In genomic region chr9:893843-894420, GRCh38 we compare ENCODE assay signal across 8 cellular contexts. TPM values are rescaled to one million over a fixed set of nuclear protein-coding genes. Genes with fewer than 3 reads are reported as not detected.
A peak's percentile ranks its signal among the peaks of the same experiment; 100 is the strongest.
DNase-seq lines count a peak whose midpoint lies in the region; ATAC-seq, FAIRE-seq and TF ChIP-seq lines count a peak whose summit lies in the region.

No MANE protein-coding gene starts in this region.

- no peaks in the 10 kb centered on the region for H3F3A ChIP-seq in SK-N-SH (replicated peaks; ENCODE audit: insufficient read depth)

- no peak for TF ChIP-seq EP300 in SK-N-SH (IDR thresholded peaks at IDR 0.05; ENCODE audit: borderline replicate concordance in 1 of 2, low read depth in 1 of 2, low read length in 1 of 2)

- peak; percentile 95 for ATAC-seq in activated naive CD8-positive, alpha-beta T cell treated with anti-CD3 and anti-CD28 coated beads, Interleukin-2, amount 10 ng/mL, durations not matched to agents 7 days and 5 days (ENCODE audit: low read depth)
- peak; percentile 68 to 74 for ATAC-seq in right cardiac atrium

- intact Hi-C loops in right cardiac atrium (cut with DNase I): loop anchor here (5.0 to 10.0 kb wide), 2 partner anchors 111 to 113 kb away; no protein-coding TSS in a partner anchor

- H3K36me3 Mint-ChIP-seq in activated naive CD8-positive, alpha-beta T cell treated with anti-CD3 and anti-CD28 coated beads, Interleukin-2, amount 10 ng/mL, durations not matched to agents 7 days and 5 days: no peaks in the 10 kb centered on the region

- DNase-seq in MG63: peak; percentile 43
- peak; percentile 56 for DNase-seq in SK-N-SH
- DNase-seq in activated naive CD8-positive, alpha-beta T cell treated with anti-CD3 and anti-CD28 coated beads, Interleukin-2, amount 10 ng/mL, durations not matched to agents 7 days and 5 days: peak; percentile 51
- DNase-seq in right cardiac atrium: peak; percentile 25 to 63 (median 55)
- peak; percentile 66 for DNase-seq in small intestine
- DNase-seq in NCI-H128 (lab: John Stamatoyannopoulos, UW; ENCODE audit: unreplicated experiment): no peak

- H3K9me2 ChIP-seq in SK-N-SH: no peaks in the 10 kb centered on the region

- peaks cover 4% of the 10 kb centered on the region for H3K4me1 Mint-ChIP-seq in activated naive CD8-positive, alpha-beta T cell treated with anti-CD3 and anti-CD28 coated beads, Interleukin-2, amount 10 ng/mL, durations not matched to agents 7 days and 5 days

- H3K27me3 Mint-ChIP-seq in activated naive CD8-positive, alpha-beta T cell treated with anti-CD3 and anti-CD28 coated beads, Interleukin-2, amount 10 ng/mL, durations not matched to agents 7 days and 5 days: peaks cover 35% of the 10 kb centered on the region

- WGBS in SK-N-SH (ENCODE audit: low lambda C conversion rate): 2% methylated on average over 9 of the region's 9 CpGs
- 31% methylated on average over 9 of the region's 9 CpGs for WGBS in right cardiac atrium
- WGBS in small intestine, 3 donors: 4 to 13% (median 5%) methylated on average over 9 of the region's 9 CpGs

- no peaks in the 10 kb centered on the region for H4K20me1 ChIP-seq in SK-N-SH (ENCODE audit: insufficient read depth)

- H3K4me3 ChIP-seq in HEK293 (ENCODE audit: low read depth, low read length): no peak overlapping the region
- no peak overlapping the region for H3K4me3 ChIP-seq in MG63
- H3K4me3 ChIP-seq in SK-N-SH (ENCODE audit: low read depth in 2 of 2, low read length in 1 of 2): peak overlapping the region in 1 of 2 experiments; percentile 17; a peak in 1 of 4 replicates
- no peak overlapping the region for H3K4me3 ChIP-seq in right cardiac atrium (ENCODE audit: low read length)
- no peak overlapping the region for H3K4me3 ChIP-seq in small intestine (ENCODE audit: low read depth in 1 of 2, low read length in 2 of 2)

- no peak overlapping the region for H3K4me2 ChIP-seq in SK-N-SH

- no peak overlapping the region for H3K9ac ChIP-seq in SK-N-SH

- H3K27me3 ChIP-seq in MG63 (no peaks in the 10 kb centered on the region), SK-N-SH (ENCODE audit: insufficient read depth) (peaks cover 36% of the 10 kb centered on the region), right cardiac atrium (ENCODE audit: control insufficient read depth, insufficient read depth) (no peaks in the 10 kb centered on the region), small intestine (ENCODE audit: control insufficient read depth in 2 of 2, insufficient read depth in 2 of 2, low read length in 2 of 2) (no peaks in the 10 kb centered on the region)

- CTCF ChIA-PET in HEK293 (lab: Yijun Ruan, JAX) (interaction anchor here (0.6 to 3.5 kb wide), 46 partner anchors 9 to 512 kb away, joined by 3 to 25 read pairs (median 4); no protein-coding TSS in a partner anchor), SK-N-SH (lab: Yijun Ruan, JAX) (interaction anchor here (0.7 to 5.0 kb wide), 11 partner anchors 9 to 116 kb away, joined by 3 to 41 read pairs (median 5); no protein-coding TSS in a partner anchor)

- H3K4me1 ChIP-seq in HEK293 (ENCODE audit: control insufficient read depth, insufficient read depth, low read length): peaks cover 5% of the 10 kb centered on the region; the same call in 1 of the 2 replicates
- H3K4me1 ChIP-seq in SK-N-SH (ENCODE audit: control insufficient read depth in 1 of 2, insufficient read depth in 2 of 2, low read depth in 1 of 2, low read length in 1 of 2): no peaks in the 10 kb centered on the region
- no peaks in the 10 kb centered on the region for H3K4me1 ChIP-seq in right cardiac atrium (ENCODE audit: control insufficient read depth, insufficient read depth, low read length)
- no peaks in the 10 kb centered on the region for H3K4me1 ChIP-seq in small intestine (ENCODE audit: control insufficient read depth in 2 of 2, insufficient read depth in 1 of 2, low read depth in 1 of 2, low read length in 1 of 2)

- TF ChIP-seq CTCF in GM12874 (IDR thresholded peaks at IDR 0.05; ENCODE audit: insufficient read depth, low read depth, low read length): peak; percentile 66
- TF ChIP-seq CTCF in HEK293 (tag by site-specific recombination; IDR thresholded peaks at IDR 0.05): peak; percentile 38; the same call in 1 of the 2 replicates
- TF ChIP-seq CTCF in SK-N-SH (IDR thresholded peaks at IDR 0.05): peak; percentile 71

- no peak for FAIRE-seq in small intestine (lab: Jason Lieb, UNC)

- POLR2A ChIA-PET in HEK293 (lab: Yijun Ruan, JAX): interaction anchor here (0.9 kb wide), 1 partner anchor 83 kb away, joined by 5 read pairs; the partner anchor contains the start of gene DMRT3
- POLR2A ChIA-PET in SK-N-SH (lab: Yijun Ruan, JAX): no interaction called here
- POLR2A ChIA-PET in activated naive CD8-positive, alpha-beta T cell treated with anti-CD3 and anti-CD28 coated beads, Interleukin-2, amount 10 ng/mL, durations not matched to agents 7 days and 5 days (lab: Charles Lee): no interaction called here

- H3K27ac ChIP-seq in HEK293 (ENCODE audit: extremely low read depth, low read depth, low read length): no peak overlapping the region
- H3K27ac ChIP-seq in SK-N-SH (ENCODE audit: low read depth in 2 of 2, low read length in 1 of 2): no peak overlapping the region
- H3K27ac ChIP-seq in right cardiac atrium (ENCODE audit: low read length): no peak overlapping the region
- no peak overlapping the region for H3K27ac ChIP-seq in small intestine (ENCODE audit: low read depth in 1 of 2, low read length in 1 of 2)

- H3K9me3 ChIP-seq in HEK293 (ENCODE audit: control insufficient read depth, insufficient read depth, low read depth, low read length) (no peaks in the 10 kb centered on the region; the same call in 1 of the 2 replicates), MG63 (no peaks in the 10 kb centered on the region), SK-N-SH (no peaks in the 10 kb centered on the region), right cardiac atrium (ENCODE audit: control insufficient read depth, low read length) (no peaks in the 10 kb centered on the region), small intestine (ENCODE audit: control insufficient read depth, low read depth) (no peaks in the 10 kb centered on the region)

- H3K4me3 Mint-ChIP-seq in activated naive CD8-positive, alpha-beta T cell treated with anti-CD3 and anti-CD28 coated beads, Interleukin-2, amount 10 ng/mL, durations not matched to agents 7 days and 5 days: peak overlapping the region; percentile 44

- no peak overlapping the region for H2AFZ ChIP-seq in SK-N-SH (ENCODE audit: low read depth)

- no peaks in the 10 kb centered on the region for H3K79me2 ChIP-seq in SK-N-SH (ENCODE audit: insufficient read depth)

- no peaks in the 10 kb centered on the region for H3K36me3 ChIP-seq in HEK293 (ENCODE audit: control insufficient read depth in 2 of 2, insufficient read depth in 1 of 2, low read length in 2 of 2)
- no peaks in the 10 kb centered on the region for H3K36me3 ChIP-seq in MG63
- H3K36me3 ChIP-seq in SK-N-SH (replicated peaks in 1 of 2; ENCODE audit: control insufficient read depth in 1 of 2, insufficient read depth in 2 of 2, low read length in 1 of 2): no peaks in the 10 kb centered on the region
- H3K36me3 ChIP-seq in small intestine (ENCODE audit: control insufficient read depth in 2 of 2, insufficient read depth in 2 of 2, low read length in 2 of 2): no peaks in the 10 kb centered on the region

- no peaks in the 10 kb centered on the region for H3K9me3 Mint-ChIP-seq in activated naive CD8-positive, alpha-beta T cell treated with anti-CD3 and anti-CD28 coated beads, Interleukin-2, amount 10 ng/mL, durations not matched to agents 7 days and 5 days

- peak; percentile 69 for TF ChIP-seq RAD21 in SK-N-SH (IDR thresholded peaks at IDR 0.05; ENCODE audit: low read length)

- no peak overlapping the region for H3K27ac Mint-ChIP-seq in activated naive CD8-positive, alpha-beta T cell treated with anti-CD3 and anti-CD28 coated beads, Interleukin-2, amount 10 ng/mL, durations not matched to agents 7 days and 5 days

TF ChIP-seq in HEK293, 187 proteins besides CTCF, POLR2A, EP300 and RAD21 (continues in another document):
- TF ChIP-seq KLF16 (tag by site-specific recombination; IDR thresholded peaks at IDR 0.05): no peak
- TF ChIP-seq ZNF223 (tag by site-specific recombination; IDR thresholded peaks at IDR 0.05): no peak
- no peak for TF ChIP-seq ZNF623 (tag by site-specific recombination; IDR thresholded peaks at IDR 0.05)
- TF ChIP-seq HOXA7 (CRISPR knock-in tag; IDR thresholded peaks at IDR 0.05; ENCODE audit: borderline replicate concordance): no peak
- peak; percentile 64 for TF ChIP-seq ZNF654 (tag by site-specific recombination; IDR thresholded peaks at IDR 0.05; ENCODE audit: low read depth)
- TF ChIP-seq ZNF544 (tag by site-specific recombination; IDR thresholded peaks at IDR 0.05): no peak
- no peak for TF ChIP-seq ZNF426 (tag by site-specific recombination; IDR thresholded peaks at IDR 0.05)
- TF ChIP-seq SCRT1 (tag by site-specific recombination; IDR thresholded peaks at IDR 0.05; ENCODE audit: borderline replicate concordance): no peak
- no peak for TF ChIP-seq ZNF747 (tag by site-specific recombination; IDR thresholded peaks at IDR 0.05)
- no peak for TF ChIP-seq ZNF202 (tag by site-specific recombination; IDR thresholded peaks at IDR 0.05; ENCODE audit: borderline replicate concordance)

TF ChIP-seq in SK-N-SH, 30 proteins besides CTCF, POLR2A, EP300 and RAD21:
- TF ChIP-seq JUND (IDR thresholded peaks at IDR 0.05) (no peak), SMC3 (IDR thresholded peaks at IDR 0.05; ENCODE audit: low read depth, low read length) (peak; percentile 79)

RNA-seq across cellular contexts. Expression of gene DMRT1, which starts 52.4 kb away (rescaled TPM):
- not detected in 2 replicates for total RNA-seq in MG63 (2014; rRNA removed; shearing (Covaris generic); ENCODE audit: low replicate concordance)
- not detected in 2 replicates for polyA plus RNA-seq in SK-N-SH (2012; rRNA removed)
- not detected in 2 replicates for polyA plus RNA-seq in SK-N-SH (2012; cell fraction: cytosol; rRNA removed)
- polyA plus RNA-seq in SK-N-SH (2012; cell fraction: nucleus; rRNA removed): not detected in 2 replicates
- total RNA-seq in activated naive CD8-positive, alpha-beta T cell treated with anti-CD3 and anti-CD28 coated beads, Interleukin-2, amount 10 ng/mL, durations not matched to agents 7 days and 5 days: not detected
- total RNA-seq in right cardiac atrium: not detected
- polyA plus RNA-seq in right cardiac atrium: not detected
- polyA plus RNA-seq in small intestine: not detected
